In genomic region chr1:206476591-206476990, GRCh38 we compare ENCODE assay signal across 21 cellular contexts.
"Had no signal": no experiment of that assay in that cellular context is flagged by ENCODE, and none has a peak within 500 bp of the region (broad histone marks: within the 10 kb centered on the region; RNA-seq: fewer than 3 reads in every experiment).

No MANE protein-coding gene starts in this region.

- H3K4me3 Mint-ChIP-seq: endodermal cell; natural killer cell treated with Interleukin-12 subunit alpha and Interleukin-12 subunit beta and Interleukin-15 and Interleukin-18, amount 100 ng/mL, for 72 hours; stimulated activated naive B cell treated with anti-CD40 and anti-IgM and Interleukin-4, amounts not matched to agents 10 μg/mL and 1 μg/mL and 100 μg/mL, for 72 hours; stimulated activated naive CD8-positive, alpha-beta T cell treated with anti-CD3 and anti-CD28 coated beads, Interleukin-15, amount 100 ng/mL, for 72 hours had no signal

- H3K27ac ChIP-seq: hepatocyte, parathyroid adenoma, prostate gland, right lobe of liver, testis, tibial nerve, upper lobe of right lung, vagina had no signal

- H3K27ac Mint-ChIP-seq: endodermal cell; stimulated activated naive CD8-positive, alpha-beta T cell treated with anti-CD3 and anti-CD28 coated beads, Interleukin-15, amount 100 ng/mL, for 72 hours had no signal

- H3K27me3 Mint-ChIP-seq: natural killer cell treated with Interleukin-12 subunit alpha and Interleukin-12 subunit beta and Interleukin-15 and Interleukin-18, amount 100 ng/mL, for 72 hours; stimulated activated naive B cell treated with anti-CD40 and anti-IgM and Interleukin-4, amounts not matched to agents 10 μg/mL and 1 μg/mL and 100 μg/mL, for 72 hours; stimulated activated naive CD8-positive, alpha-beta T cell treated with anti-CD3 and anti-CD28 coated beads, Interleukin-15, amount 100 ng/mL, for 72 hours had no signal

- H3K4me1 ChIP-seq: parathyroid adenoma, right lobe of liver, testis had no signal

- H3K36me3 ChIP-seq: prostate gland, right lobe of liver had no signal

- H3K27me3 ChIP-seq: hepatocyte, right lobe of liver, testis, tibial nerve, upper lobe of right lung, vagina had no signal

- H3K4me3 ChIP-seq: hepatocyte, lung, prostate gland, right lobe of liver, testis, tibial nerve, upper lobe of right lung, vagina had no signal

- H3K9me3 Mint-ChIP-seq: endodermal cell; natural killer cell treated with Interleukin-12 subunit alpha and Interleukin-12 subunit beta and Interleukin-15 and Interleukin-18, amount 100 ng/mL, for 72 hours; stimulated activated naive B cell treated with anti-CD40 and anti-IgM and Interleukin-4, amounts not matched to agents 10 μg/mL and 1 μg/mL and 100 μg/mL, for 72 hours; stimulated activated naive CD8-positive, alpha-beta T cell treated with anti-CD3 and anti-CD28 coated beads, Interleukin-15, amount 100 ng/mL, for 72 hours had no signal

- H3K9me3 ChIP-seq: prostate gland, right lobe of liver, testis, tibial nerve, upper lobe of right lung, vagina had no signal

- ATAC-seq: left ventricle myocardium superior; natural killer cell treated with Interleukin-12 subunit alpha and Interleukin-12 subunit beta and Interleukin-15 and Interleukin-18, amount 100 ng/mL, for 72 hours; right lobe of liver; stimulated activated naive B cell treated with anti-CD40 and anti-IgM and Interleukin-4, amounts not matched to agents 10 μg/mL and 1 μg/mL and 100 μg/mL, for 72 hours; stimulated activated naive CD8-positive, alpha-beta T cell treated with anti-CD3 and anti-CD28 coated beads, Interleukin-15, amount 100 ng/mL, for 72 hours; upper lobe of right lung had no signal

- DNase-seq: effector CD4-positive, alpha-beta T cell; endodermal cell; foreskin melanocyte; head of caudate nucleus; left colon; left ventricle myocardium superior; mesenchymal stem cell; midbrain; stimulated activated CD4-positive, alpha-beta T cell treated with anti-CD3 and anti-CD28 coated beads, Interleukin-4, amount 100 ng/mL, for 1 hour; stimulated activated naive B cell treated with anti-CD40 and anti-IgM and Interleukin-4, amounts not matched to agents 10 μg/mL and 1 μg/mL and 100 μg/mL, for 72 hours; stimulated activated naive CD8-positive, alpha-beta T cell treated with anti-CD3 and anti-CD28 coated beads, Interleukin-15, amount 100 ng/mL, for 72 hours; testis had no signal
